1 cellular context compared by ENCODE assay signal in the genomic region with DNA sequence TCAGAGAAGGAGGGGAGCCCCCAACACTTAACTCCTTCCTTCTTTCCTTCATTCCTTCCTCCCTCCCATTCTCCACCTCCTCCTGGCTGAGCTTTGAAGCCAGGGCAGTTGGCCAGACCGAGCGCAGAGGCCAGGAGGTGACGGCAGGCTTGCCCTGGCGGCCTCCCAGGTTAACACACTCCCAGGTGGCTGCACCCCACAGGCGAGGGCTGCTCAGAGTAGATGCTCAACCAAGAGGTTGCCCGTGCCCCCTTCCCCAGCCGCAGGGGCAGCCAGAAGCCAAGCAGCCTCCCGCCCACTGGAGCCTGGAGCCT.
TF ChIP-seq lines count a peak whose summit lies in the region.

No MANE protein-coding gene starts in this region.

TF ChIP-seq in K562, 482 proteins besides CTCF, POLR2A, EP300 and RAD21 (continued from another document):
- TF ChIP-seq, protein P1, sequence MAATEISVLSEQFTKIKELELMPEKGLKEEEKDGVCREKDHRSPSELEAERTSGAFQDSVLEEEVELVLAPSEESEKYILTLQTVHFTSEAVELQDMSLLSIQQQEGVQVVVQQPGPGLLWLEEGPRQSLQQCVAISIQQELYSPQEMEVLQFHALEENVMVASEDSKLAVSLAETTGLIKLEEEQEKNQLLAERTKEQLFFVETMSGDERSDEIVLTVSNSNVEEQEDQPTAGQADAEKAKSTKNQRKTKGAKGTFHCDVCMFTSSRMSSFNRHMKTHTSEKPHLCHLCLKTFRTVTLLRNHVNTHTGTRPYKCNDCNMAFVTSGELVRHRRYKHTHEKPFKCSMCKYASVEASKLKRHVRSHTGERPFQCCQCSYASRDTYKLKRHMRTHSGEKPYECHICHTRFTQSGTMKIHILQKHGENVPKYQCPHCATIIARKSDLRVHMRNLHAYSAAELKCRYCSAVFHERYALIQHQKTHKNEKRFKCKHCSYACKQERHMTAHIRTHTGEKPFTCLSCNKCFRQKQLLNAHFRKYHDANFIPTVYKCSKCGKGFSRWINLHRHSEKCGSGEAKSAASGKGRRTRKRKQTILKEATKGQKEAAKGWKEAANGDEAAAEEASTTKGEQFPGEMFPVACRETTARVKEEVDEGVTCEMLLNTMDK (IDR thresholded peaks at IDR 0.05; ENCODE audit: borderline replicate concordance, insufficient read depth, low read depth, low read length, poor library complexity, severe bottlenecking) = no peak
- TF ChIP-seq, protein P2, sequence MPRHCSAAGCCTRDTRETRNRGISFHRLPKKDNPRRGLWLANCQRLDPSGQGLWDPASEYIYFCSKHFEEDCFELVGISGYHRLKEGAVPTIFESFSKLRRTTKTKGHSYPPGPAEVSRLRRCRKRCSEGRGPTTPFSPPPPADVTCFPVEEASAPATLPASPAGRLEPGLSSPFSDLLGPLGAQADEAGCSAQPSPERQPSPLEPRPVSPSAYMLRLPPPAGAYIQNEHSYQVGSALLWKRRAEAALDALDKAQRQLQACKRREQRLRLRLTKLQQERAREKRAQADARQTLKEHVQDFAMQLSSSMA (CRISPR knock-in tag; IDR thresholded peaks at IDR 0.05) = 0 out of 2 replicates have a peak, but pooled peaks have one; percentile 7
- no peak for TF ChIP-seq PPARD (CRISPR knock-in tag; IDR thresholded peaks at IDR 0.05)
- TF ChIP-seq DIDO1 (tag; IDR thresholded peaks at IDR 0.05; ENCODE audit: low read depth) = no peak
- peak; percentile 83 for TF ChIP-seq HDGF (IDR thresholded peaks at IDR 0.05)
- no peak for TF ChIP-seq ZNF217 (CRISPR knock-in tag; IDR thresholded peaks at IDR 0.05)
- TF ChIP-seq ZNF133 (CRISPR knock-in tag; IDR thresholded peaks at IDR 0.05) = no peak
- TF ChIP-seq, protein P3, sequence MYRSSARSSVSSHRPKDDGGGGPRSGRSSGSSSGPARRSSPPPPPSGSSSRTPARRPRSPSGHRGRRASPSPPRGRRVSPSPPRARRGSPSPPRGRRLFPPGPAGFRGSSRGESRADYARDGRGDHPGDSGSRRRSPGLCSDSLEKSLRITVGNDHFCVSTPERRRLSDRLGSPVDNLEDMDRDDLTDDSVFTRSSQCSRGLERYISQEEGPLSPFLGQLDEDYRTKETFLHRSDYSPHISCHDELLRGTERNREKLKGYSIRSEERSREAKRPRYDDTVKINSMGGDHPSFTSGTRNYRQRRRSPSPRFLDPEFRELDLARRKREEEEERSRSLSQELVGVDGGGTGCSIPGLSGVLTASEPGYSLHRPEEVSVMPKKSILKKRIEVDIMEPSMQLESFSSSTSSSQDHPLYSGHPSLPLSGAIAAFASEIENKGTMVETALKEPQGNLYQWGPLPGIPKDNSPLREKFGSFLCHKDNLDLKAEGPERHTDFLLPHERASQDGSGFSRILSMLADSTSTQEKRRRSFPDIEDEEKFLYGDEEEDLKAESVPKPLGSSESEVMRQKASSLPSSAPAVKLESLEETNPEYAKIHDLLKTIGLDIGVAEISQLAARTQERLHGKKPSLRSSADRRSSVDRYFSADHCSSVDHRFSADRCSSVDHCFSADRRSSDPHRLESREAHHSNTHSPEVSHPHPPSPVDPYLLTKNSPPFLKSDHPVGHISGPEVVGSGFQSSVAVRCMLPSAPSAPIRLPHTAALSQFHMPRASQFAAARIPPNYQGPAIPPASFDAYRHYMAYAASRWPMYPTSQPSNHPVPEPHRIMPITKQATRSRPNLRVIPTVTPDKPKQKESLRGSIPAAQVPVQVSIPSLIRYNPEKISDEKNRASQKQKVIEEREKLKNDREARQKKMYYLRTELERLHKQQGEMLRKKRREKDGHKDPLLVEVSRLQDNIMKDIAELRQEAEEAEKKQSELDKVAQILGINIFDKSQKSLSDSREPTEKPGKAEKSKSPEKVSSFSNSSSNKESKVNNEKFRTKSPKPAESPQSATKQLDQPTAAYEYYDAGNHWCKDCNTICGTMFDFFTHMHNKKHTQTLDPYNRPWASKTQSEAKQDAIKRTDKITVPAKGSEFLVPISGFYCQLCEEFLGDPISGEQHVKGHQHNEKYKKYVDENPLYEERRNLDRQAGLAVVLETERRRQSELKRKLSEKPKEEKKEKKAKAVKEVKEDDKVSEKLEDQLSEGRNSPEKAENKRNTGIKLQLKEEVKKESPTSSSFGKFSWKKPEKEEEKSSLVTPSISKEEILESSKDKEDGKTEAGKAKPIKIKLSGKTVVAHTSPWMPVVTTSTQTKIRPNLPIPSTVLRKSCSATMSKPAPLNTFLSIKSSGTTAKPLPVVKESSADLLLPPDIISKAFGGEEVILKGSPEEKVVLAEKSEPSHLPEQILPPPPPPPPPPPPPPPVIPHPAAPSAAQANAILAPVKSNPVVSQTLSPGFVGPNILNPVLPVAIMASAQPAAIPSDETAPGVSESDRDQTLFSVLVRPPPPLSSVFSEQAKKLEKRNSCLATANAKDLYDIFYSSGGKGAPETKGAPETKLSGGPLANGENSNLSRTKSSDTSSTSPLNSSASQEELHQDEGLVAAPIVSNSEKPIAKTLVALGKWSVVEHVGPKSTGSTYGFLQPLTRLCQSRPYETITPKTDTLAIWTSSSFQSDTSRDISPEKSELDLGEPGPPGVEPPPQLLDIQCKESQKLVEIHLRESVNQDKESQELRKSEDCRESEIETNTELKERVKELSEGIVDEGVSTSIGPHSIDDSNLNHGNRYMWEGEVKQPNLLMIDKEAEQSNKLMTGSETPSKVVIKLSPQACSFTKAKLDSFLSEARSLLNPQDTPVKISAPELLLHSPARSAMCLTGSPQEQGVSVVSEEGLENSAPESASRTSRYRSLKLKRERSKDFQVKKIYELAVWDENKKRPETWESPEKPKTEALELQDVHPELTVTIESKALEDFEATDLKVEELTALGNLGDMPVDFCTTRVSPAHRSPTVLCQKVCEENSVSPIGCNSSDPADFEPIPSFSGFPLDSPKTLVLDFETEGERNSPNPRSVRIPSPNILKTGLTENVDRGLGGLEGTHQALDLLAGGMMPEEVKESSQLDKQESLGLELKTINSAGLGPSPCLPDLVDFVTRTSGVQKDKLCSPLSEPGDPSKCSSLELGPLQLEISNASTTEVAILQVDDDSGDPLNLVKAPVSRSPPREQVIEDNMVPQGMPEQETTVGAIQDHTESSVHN (IDR thresholded peaks at IDR 0.05; ENCODE audit: borderline replicate concordance in 1 of 2, low read depth in 1 of 2) = no peak
- TF ChIP-seq, protein P4, sequence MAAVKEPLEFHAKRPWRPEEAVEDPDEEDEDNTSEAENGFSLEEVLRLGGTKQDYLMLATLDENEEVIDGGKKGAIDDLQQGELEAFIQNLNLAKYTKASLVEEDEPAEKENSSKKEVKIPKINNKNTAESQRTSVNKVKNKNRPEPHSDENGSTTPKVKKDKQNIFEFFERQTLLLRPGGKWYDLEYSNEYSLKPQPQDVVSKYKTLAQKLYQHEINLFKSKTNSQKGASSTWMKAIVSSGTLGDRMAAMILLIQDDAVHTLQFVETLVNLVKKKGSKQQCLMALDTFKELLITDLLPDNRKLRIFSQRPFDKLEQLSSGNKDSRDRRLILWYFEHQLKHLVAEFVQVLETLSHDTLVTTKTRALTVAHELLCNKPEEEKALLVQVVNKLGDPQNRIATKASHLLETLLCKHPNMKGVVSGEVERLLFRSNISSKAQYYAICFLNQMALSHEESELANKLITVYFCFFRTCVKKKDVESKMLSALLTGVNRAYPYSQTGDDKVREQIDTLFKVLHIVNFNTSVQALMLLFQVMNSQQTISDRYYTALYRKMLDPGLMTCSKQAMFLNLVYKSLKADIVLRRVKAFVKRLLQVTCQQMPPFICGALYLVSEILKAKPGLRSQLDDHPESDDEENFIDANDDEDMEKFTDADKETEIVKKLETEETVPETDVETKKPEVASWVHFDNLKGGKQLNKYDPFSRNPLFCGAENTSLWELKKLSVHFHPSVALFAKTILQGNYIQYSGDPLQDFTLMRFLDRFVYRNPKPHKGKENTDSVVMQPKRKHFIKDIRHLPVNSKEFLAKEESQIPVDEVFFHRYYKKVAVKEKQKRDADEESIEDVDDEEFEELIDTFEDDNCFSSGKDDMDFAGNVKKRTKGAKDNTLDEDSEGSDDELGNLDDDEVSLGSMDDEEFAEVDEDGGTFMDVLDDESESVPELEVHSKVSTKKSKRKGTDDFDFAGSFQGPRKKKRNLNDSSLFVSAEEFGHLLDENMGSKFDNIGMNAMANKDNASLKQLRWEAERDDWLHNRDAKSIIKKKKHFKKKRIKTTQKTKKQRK (IDR thresholded peaks at IDR 0.05; ENCODE audit: borderline replicate concordance, low read depth, low read length) = no peak
- no peak for TF ChIP-seq PTTG1 (tag; IDR thresholded peaks at IDR 0.05; ENCODE audit: low read depth)
- no peak for TF ChIP-seq PHF8 (IDR thresholded peaks at IDR 0.05; ENCODE audit: borderline replicate concordance, low read length)
- no peak for TF ChIP-seq HEY1 (CRISPR knock-in tag; IDR thresholded peaks at IDR 0.05; ENCODE audit: borderline replicate concordance)
- TF ChIP-seq, protein P5, sequence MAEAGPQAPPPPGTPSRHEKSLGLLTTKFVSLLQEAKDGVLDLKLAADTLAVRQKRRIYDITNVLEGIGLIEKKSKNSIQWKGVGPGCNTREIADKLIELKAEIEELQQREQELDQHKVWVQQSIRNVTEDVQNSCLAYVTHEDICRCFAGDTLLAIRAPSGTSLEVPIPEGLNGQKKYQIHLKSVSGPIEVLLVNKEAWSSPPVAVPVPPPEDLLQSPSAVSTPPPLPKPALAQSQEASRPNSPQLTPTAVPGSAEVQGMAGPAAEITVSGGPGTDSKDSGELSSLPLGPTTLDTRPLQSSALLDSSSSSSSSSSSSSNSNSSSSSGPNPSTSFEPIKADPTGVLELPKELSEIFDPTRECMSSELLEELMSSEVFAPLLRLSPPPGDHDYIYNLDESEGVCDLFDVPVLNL (CRISPR knock-in tag; IDR thresholded peaks at IDR 0.05; ENCODE audit: low read depth) = no peak
- TF ChIP-seq, protein P6, sequence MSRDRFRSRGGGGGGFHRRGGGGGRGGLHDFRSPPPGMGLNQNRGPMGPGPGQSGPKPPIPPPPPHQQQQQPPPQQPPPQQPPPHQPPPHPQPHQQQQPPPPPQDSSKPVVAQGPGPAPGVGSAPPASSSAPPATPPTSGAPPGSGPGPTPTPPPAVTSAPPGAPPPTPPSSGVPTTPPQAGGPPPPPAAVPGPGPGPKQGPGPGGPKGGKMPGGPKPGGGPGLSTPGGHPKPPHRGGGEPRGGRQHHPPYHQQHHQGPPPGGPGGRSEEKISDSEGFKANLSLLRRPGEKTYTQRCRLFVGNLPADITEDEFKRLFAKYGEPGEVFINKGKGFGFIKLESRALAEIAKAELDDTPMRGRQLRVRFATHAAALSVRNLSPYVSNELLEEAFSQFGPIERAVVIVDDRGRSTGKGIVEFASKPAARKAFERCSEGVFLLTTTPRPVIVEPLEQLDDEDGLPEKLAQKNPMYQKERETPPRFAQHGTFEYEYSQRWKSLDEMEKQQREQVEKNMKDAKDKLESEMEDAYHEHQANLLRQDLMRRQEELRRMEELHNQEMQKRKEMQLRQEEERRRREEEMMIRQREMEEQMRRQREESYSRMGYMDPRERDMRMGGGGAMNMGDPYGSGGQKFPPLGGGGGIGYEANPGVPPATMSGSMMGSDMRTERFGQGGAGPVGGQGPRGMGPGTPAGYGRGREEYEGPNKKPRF (IDR thresholded peaks at IDR 0.05; ENCODE audit: low read depth, low read length) = no peak
- no peak for TF ChIP-seq YY1 (IDR thresholded peaks at IDR 0.05; ENCODE audit: borderline replicate concordance in 1 of 3, control insufficient read depth in 1 of 3, extremely low read depth in 1 of 3, insufficient read depth in 3 of 3, insufficient read length in 1 of 3, insufficient replicate concordance in 2 of 3, low read depth in 1 of 3, low read length in 2 of 3)
- TF ChIP-seq, protein P7, sequence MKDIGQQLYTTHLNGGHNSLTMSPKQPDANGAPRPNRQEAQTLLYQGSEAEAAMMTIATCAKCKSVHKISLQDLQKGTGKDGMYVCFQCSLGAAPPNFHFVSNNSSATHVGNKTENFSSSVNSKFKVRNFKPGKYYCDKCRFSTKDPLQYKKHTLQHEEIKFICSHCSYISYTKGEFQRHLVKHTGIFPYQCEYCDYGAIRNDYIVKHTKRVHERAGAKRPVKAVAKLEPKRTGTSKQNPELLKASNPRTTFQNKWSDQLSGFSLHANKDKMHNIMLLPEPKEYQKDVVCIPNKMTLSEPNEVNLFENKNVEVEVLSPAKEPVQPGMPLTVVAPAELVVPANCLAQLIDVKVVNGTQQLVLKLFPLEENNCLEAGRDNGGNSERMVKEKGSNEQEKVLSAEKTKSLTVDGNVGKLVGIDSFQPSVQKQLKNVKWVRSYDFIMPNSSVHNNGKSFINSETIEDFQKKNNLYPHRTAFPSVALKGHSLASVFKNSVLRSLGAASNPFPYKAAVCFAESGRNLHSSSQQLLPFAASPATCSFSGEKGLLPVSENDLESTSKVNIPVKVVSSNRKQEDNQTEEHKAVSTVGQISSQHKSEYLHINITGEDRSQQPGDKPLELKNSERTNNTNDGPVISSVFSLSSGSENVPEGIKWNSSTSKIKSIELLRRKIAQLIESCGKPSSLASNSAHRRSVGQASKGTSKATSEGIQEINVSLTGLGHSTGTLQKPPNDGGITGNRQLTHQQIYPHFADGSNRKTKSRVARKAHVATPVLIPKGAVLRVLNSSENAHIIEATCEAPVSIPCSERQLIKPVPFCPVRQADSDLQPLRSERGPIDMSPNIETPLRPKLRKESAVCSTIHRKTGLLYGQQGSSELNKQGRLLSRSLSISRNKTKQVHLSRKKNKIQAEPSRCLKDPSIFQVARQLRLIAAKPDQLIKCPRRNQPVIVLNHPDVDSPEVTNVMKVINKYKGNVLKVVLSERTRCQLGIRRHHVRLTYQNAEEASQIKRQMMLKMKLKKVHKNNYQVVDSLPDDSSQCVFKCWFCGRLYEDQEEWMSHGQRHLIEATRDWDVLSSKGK (CRISPR knock-in tag; IDR thresholded peaks at IDR 0.05) = no peak
- peak; percentile 63; the same call in 1 of the 2 replicates for TF ChIP-seq HNRNPL (IDR thresholded peaks at IDR 0.05; ENCODE audit: low read depth, low read length)
- no peak for TF ChIP-seq ZNF347 (CRISPR knock-in tag; IDR thresholded peaks at IDR 0.05; ENCODE audit: low read depth)
- no peak for TF ChIP-seq HOXB6 (CRISPR knock-in tag; IDR thresholded peaks at IDR 0.05; ENCODE audit: borderline replicate concordance)
- peak; percentile 17; the same call in 1 of the 2 replicates for TF ChIP-seq NFIC (IDR thresholded peaks at IDR 0.05)
- TF ChIP-seq GTF2A2 (tag; IDR thresholded peaks at IDR 0.05) = no peak
- TF ChIP-seq, protein P8, sequence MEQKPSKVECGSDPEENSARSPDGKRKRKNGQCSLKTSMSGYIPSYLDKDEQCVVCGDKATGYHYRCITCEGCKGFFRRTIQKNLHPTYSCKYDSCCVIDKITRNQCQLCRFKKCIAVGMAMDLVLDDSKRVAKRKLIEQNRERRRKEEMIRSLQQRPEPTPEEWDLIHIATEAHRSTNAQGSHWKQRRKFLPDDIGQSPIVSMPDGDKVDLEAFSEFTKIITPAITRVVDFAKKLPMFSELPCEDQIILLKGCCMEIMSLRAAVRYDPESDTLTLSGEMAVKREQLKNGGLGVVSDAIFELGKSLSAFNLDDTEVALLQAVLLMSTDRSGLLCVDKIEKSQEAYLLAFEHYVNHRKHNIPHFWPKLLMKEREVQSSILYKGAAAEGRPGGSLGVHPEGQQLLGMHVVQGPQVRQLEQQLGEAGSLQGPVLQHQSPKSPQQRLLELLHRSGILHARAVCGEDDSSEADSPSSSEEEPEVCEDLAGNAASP (IDR thresholded peaks at IDR 0.05) = no peak
TF ChIP-seq in K562: peak in this region for 13.
